Comparison of ENCODE assay signal across 31 cellular contexts in the genomic region with DNA sequence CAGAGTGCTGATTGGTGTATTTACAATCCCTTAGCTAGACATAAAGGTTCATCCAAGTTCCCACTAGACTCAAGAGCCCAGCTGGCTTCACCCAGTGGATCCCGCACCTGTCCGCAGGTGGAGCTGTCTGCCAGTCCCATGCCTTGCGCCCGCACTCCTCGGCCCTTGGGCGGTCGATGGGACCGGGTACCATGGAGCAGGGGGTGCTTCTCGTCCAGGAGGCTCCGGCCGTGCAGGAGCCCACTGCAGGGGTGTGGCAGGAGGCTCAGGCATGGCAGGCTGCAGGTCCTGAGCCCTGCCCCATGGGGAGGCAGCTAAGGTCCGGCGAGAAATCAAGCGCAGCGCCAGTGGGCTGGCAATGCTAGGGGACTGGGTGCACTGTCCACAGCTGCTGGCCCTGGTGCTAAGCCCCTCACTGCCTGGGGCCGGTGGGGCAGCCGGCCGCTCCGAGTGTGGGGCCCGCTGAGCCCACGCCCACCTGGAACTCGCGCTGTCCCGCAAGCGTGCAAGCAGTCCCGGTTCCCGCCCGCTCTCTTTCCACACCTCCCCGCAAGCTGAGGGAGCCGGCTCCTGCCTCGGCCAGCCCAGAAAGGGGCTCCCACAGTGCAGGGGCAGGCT.
"Had no signal": no experiment of that assay in that cellular context is flagged by ENCODE, and none has a peak within 500 bp of the region (broad histone marks: within the 10 kb centered on the region; RNA-seq: fewer than 3 reads in every experiment).

No MANE protein-coding gene starts in this region.

- H3K27me3 Mint-ChIP-seq: activated CD4-positive, alpha-beta memory T cell treated with anti-CD3 and anti-CD28 coated beads for 36 hours; activated CD4-positive, alpha-beta T cell treated with anti-CD3 and anti-CD28 coated beads for 36 hours; activated CD4-positive, alpha-beta T cell treated with anti-CD3 and anti-CD28 coated beads, Interleukin-2, amount 10 ng/mL, durations not matched to agents 24 days and 14 days; activated CD8-positive, alpha-beta memory T cell treated with anti-CD3 and anti-CD28 coated beads, Interleukin-2, amount 10 ng/mL, durations not matched to agents 7 days and 5 days; activated naive CD8-positive, alpha-beta T cell; central memory CD8-positive, alpha-beta T cell had no signal

- H3K27me3 ChIP-seq: brain microvascular endothelial cell, esophagus squamous epithelium, gastroesophageal sphincter had no signal

- H3K27ac ChIP-seq: brain microvascular endothelial cell, epithelial cell of prostate, esophagus squamous epithelium, gastroesophageal sphincter had no signal

- H3K9me3 Mint-ChIP-seq: activated CD4-positive, alpha-beta T cell treated with anti-CD3 and anti-CD28 coated beads, Interleukin-2, amount 10 ng/mL, durations not matched to agents 24 days and 14 days; activated T-helper 1 cell treated with anti-CD3 and anti-CD28 coated beads, Interleukin-12 subunit alpha, Interleukin-12 subunit beta, Interleukin-2, Interleukin-4 antibody, amounts not matched to agents 30 ng/mL and 10 ng/mL and 1 ng/mL, durations not matched to agents 14 hours and 24 hours and 36 hours; activated T-helper 2 cell treated with anti-CD3 and anti-CD28 coated beads, Interferon-gamma antibody, Interleukin-2, Interleukin-4, amounts not matched to agents 10 μg/mL and 5 μg/mL and 100 μg/mL, durations not matched to agents 14 hours and 24 hours and 36 hours had no signal

- H3K9me3 ChIP-seq: gastroesophageal sphincter had no signal

- H3K4me1 ChIP-seq: esophagus squamous epithelium, gastroesophageal sphincter had no signal

- H3K36me3 ChIP-seq: brain microvascular endothelial cell, esophagus squamous epithelium, gastroesophageal sphincter had no signal

- DNase-seq: activated CD4-positive, alpha-beta memory T cell treated with anti-CD3 and anti-CD28 coated beads for 36 hours; activated CD4-positive, alpha-beta T cell treated with anti-CD3 and anti-CD28 coated beads for 36 hours; activated CD4-positive, alpha-beta T cell treated with anti-CD3 and anti-CD28 coated beads, Interleukin-2, amount 10 ng/mL, durations not matched to agents 24 days and 14 days; activated CD4-positive, CD25-positive, alpha-beta regulatory T cell; activated CD4-positive, CD25-positive, alpha-beta regulatory T cell treated with anti-CD3 and anti-CD28 coated beads, Interleukin-2, amount 50 U/mL, for 72 hours; activated CD8-positive, alpha-beta memory T cell treated with anti-CD3 and anti-CD28 coated beads, Interleukin-2, amount 10 ng/mL, durations not matched to agents 7 days and 5 days; activated CD8-positive, alpha-beta memory T cell treated with anti-CD3 and anti-CD28 coated beads, Interleukin-2, amount 50 U/mL, for 4 hours; activated CD8-positive, alpha-beta T cell treated with anti-CD3 and anti-CD28 coated beads, Interleukin-2, amount 10 ng/mL, durations not matched to agents 7 days and 5 days; activated effector memory CD4-positive, alpha-beta T cell treated with anti-CD3 and anti-CD28 coated beads, Interleukin-2, amount 50 U/mL, for 16 hours; activated naive CD4-positive, alpha-beta T cell treated with anti-CD3 and anti-CD28 coated beads, Interleukin-2, amount 50 U/mL, for 16 hours; activated naive CD4-positive, alpha-beta T cell treated with Interleukin-2 at 50 U/mL for 16 hours; activated T-cell treated with anti-CD3 and anti-CD28 coated beads, Interleukin-2, amount 50 U/mL, for 1 hour; activated T-cell treated with anti-CD3 and anti-CD28 coated beads, Interleukin-2, amount 50 U/mL, for 48 hours; amniotic stem cell; anterior cingulate cortex; brain microvascular endothelial cell; effector CD8-positive, alpha-beta T cell; esophagus squamous epithelium; foreskin melanocyte; T-helper 2 cell had no signal

- ATAC-seq: activated CD4-positive, alpha-beta T cell treated with anti-CD3 and anti-CD28 coated beads for 36 hours; activated CD8-positive, alpha-beta memory T cell treated with anti-CD3 and anti-CD28 coated beads, Interleukin-2, amount 10 ng/mL, durations not matched to agents 7 days and 5 days; activated CD8-positive, alpha-beta T cell treated with anti-CD3 and anti-CD28 coated beads, Interleukin-2, amount 10 ng/mL, durations not matched to agents 7 days and 5 days; gastroesophageal sphincter had no signal

- FAIRE-seq: astrocyte, bronchial epithelial cell, colon, endometrium, endothelial cell of umbilical vein had no signal

- H3K4me3 Mint-ChIP-seq: activated CD4-positive, alpha-beta memory T cell treated with anti-CD3 and anti-CD28 coated beads for 36 hours; activated CD4-positive, alpha-beta T cell treated with anti-CD3 and anti-CD28 coated beads for 36 hours; activated CD4-positive, alpha-beta T cell treated with anti-CD3 and anti-CD28 coated beads, Interleukin-2, amount 10 ng/mL, durations not matched to agents 24 days and 14 days; activated CD8-positive, alpha-beta memory T cell treated with anti-CD3 and anti-CD28 coated beads, Interleukin-2, amount 10 ng/mL, durations not matched to agents 7 days and 5 days; activated CD8-positive, alpha-beta T cell treated with anti-CD3 and anti-CD28 coated beads, Interleukin-2, amount 10 ng/mL, durations not matched to agents 7 days and 5 days; activated naive CD8-positive, alpha-beta T cell; activated T-helper 1 cell treated with anti-CD3 and anti-CD28 coated beads, Interleukin-12 subunit alpha, Interleukin-12 subunit beta, Interleukin-2, Interleukin-4 antibody, amounts not matched to agents 30 ng/mL and 10 ng/mL and 1 ng/mL, durations not matched to agents 14 hours and 24 hours and 36 hours; central memory CD8-positive, alpha-beta T cell had no signal

- H3K27ac Mint-ChIP-seq: activated CD4-positive, alpha-beta memory T cell treated with anti-CD3 and anti-CD28 coated beads for 36 hours; activated CD4-positive, alpha-beta T cell treated with anti-CD3 and anti-CD28 coated beads for 36 hours; activated CD4-positive, alpha-beta T cell treated with anti-CD3 and anti-CD28 coated beads, Interleukin-2, amount 10 ng/mL, durations not matched to agents 24 days and 14 days; activated CD8-positive, alpha-beta memory T cell treated with anti-CD3 and anti-CD28 coated beads, Interleukin-2, amount 10 ng/mL, durations not matched to agents 7 days and 5 days; activated CD8-positive, alpha-beta T cell treated with anti-CD3 and anti-CD28 coated beads, Interleukin-2, amount 10 ng/mL, durations not matched to agents 7 days and 5 days; activated naive CD8-positive, alpha-beta T cell; activated T-helper 1 cell treated with anti-CD3 and anti-CD28 coated beads, Interleukin-12 subunit alpha, Interleukin-12 subunit beta, Interleukin-2, Interleukin-4 antibody, amounts not matched to agents 30 ng/mL and 10 ng/mL and 1 ng/mL, durations not matched to agents 14 hours and 24 hours and 36 hours; activated T-helper 2 cell treated with anti-CD3 and anti-CD28 coated beads, Interferon-gamma antibody, Interleukin-2, Interleukin-4, amounts not matched to agents 10 μg/mL and 5 μg/mL and 100 μg/mL, durations not matched to agents 14 hours and 24 hours and 36 hours had no signal

- H3K36me3 Mint-ChIP-seq: activated CD4-positive, alpha-beta memory T cell treated with anti-CD3 and anti-CD28 coated beads for 36 hours; activated CD8-positive, alpha-beta memory T cell treated with anti-CD3 and anti-CD28 coated beads, Interleukin-2, amount 10 ng/mL, durations not matched to agents 7 days and 5 days; activated naive CD8-positive, alpha-beta T cell had no signal

- H3K4me3 ChIP-seq: esophagus squamous epithelium, gastroesophageal sphincter had no signal

- H3K4me1 Mint-ChIP-seq: activated CD4-positive, alpha-beta T cell treated with anti-CD3 and anti-CD28 coated beads for 36 hours; activated CD4-positive, alpha-beta T cell treated with anti-CD3 and anti-CD28 coated beads, Interleukin-2, amount 10 ng/mL, durations not matched to agents 24 days and 14 days; activated CD8-positive, alpha-beta memory T cell treated with anti-CD3 and anti-CD28 coated beads, Interleukin-2, amount 10 ng/mL, durations not matched to agents 7 days and 5 days; central memory CD8-positive, alpha-beta T cell had no signal
